ENCODE assay signal across 10 cellular contexts in genomic region chr3:42097166-42097946, GRCh38. TPM values are rescaled to one million over a fixed set of nuclear protein-coding genes. Genes with fewer than 3 reads are reported as not detected.
DNase-seq lines count a peak whose midpoint lies in the region; ATAC-seq and TF ChIP-seq lines count a peak whose summit lies in the region.
"Had no signal": no experiment of that assay in that cellular context is flagged by ENCODE, and none has a peak within 500 bp of the region (broad histone marks: within the 10 kb centered on the region; RNA-seq: fewer than 3 reads in every experiment).

No MANE protein-coding gene starts in this region.

- H3K27me3 ChIP-seq in skeletal muscle satellite cell (ENCODE audit: control insufficient read depth, insufficient read depth, low read length) = no peaks in the 10 kb centered on the region
- no peaks in the 10 kb centered on the region for H3K27me3 ChIP-seq in hepatocyte
- H3K27me3 ChIP-seq: neutrophil had no signal

- no peaks in the 10 kb centered on the region for H3K9me3 ChIP-seq in skeletal muscle satellite cell (replicated peaks; ENCODE audit: low read length)
- no peaks in the 10 kb centered on the region for H3K9me3 ChIP-seq in hepatocyte (ENCODE audit: low read depth)
- H3K9me3 ChIP-seq: neutrophil had no signal

- H3K4me2 ChIP-seq in skeletal muscle satellite cell (ENCODE audit: low read length) (peak overlapping the region; percentile 55), hepatocyte (no peak overlapping the region)

- H2AFZ ChIP-seq in hepatocyte = no peak overlapping the region

- TF ChIP-seq CTCF in epithelial cell of esophagus (IDR thresholded peaks at IDR 0.05; ENCODE audit: insufficient read depth, low read depth, low read length, missing control alignments) (no peak), hepatocyte (IDR thresholded peaks at IDR 0.05; ENCODE audit: poor library complexity) (no peak)

- H3K4me3 ChIP-seq in epithelial cell of esophagus (ENCODE audit: low read length) (no peak overlapping the region), skeletal muscle satellite cell (ENCODE audit: low read length) (peak overlapping the region; percentile 10), hepatocyte (no peak overlapping the region)

- H3K36me3 ChIP-seq in skeletal muscle satellite cell (ENCODE audit: insufficient read depth, low read length) (peaks cover 2% of the 10 kb centered on the region), hepatocyte (replicated peaks; ENCODE audit: insufficient read depth, low read depth) (no peaks in the 10 kb centered on the region)

- no peaks in the 10 kb centered on the region for H3K9me2 ChIP-seq in hepatocyte (replicated peaks; ENCODE audit: insufficient read depth)

- H3K9ac ChIP-seq in skeletal muscle satellite cell (ENCODE audit: low read depth, low read length) = peak overlapping the region; percentile 10

- 51% methylated on average over 9 of the region's 9 CpGs for WGBS in hepatocyte (ENCODE audit: low lambda C conversion rate, missing lambda C conversion rate)

- H3K27ac ChIP-seq in hepatocyte = no peak overlapping the region
- H3K27ac ChIP-seq: neutrophil had no signal

- H4K20me1 ChIP-seq in hepatocyte (ENCODE audit: insufficient read depth, poor library complexity, severe bottlenecking) = no peaks in the 10 kb centered on the region

- DNase-seq in GM03348 (ENCODE audit: low spot score) (peak; percentile 73), epithelial cell of esophagus (ENCODE audit: low read depth) (peak; percentile 62), NCI-H345 (lab: John Stamatoyannopoulos, UW) (no peak), hepatocyte (ENCODE audit: low spot score) (no peak), GOT3 (lab: John Stamatoyannopoulos, UW) (no peak)
- DNase-seq: GF-D8, SHP77 had no signal

- H3K4me1 ChIP-seq in skeletal muscle satellite cell (ENCODE audit: control insufficient read depth, insufficient read depth, low read length) (peaks cover 46% of the 10 kb centered on the region), hepatocyte (ENCODE audit: insufficient read depth) (no peaks in the 10 kb centered on the region)

- peak; percentile 66 for ATAC-seq in SK-N-SH treated with all-trans-retinoic acid at 6 μM for 48 hours

- peaks cover 4% of the 10 kb centered on the region for H3K79me2 ChIP-seq in hepatocyte

TF ChIP-seq in SK-N-SH treated with all-trans-retinoic acid at 6 μM for 48 hours, 23 proteins besides CTCF, POLR2A, EP300 and RAD21:
- peak; percentile 61 for TF ChIP-seq ISL1 (CRISPR knock-in tag; IDR thresholded peaks at IDR 0.05)
- TF ChIP-seq ZC3H10 (CRISPR knock-in tag; IDR thresholded peaks at IDR 0.05) = no peak

RNA-seq across cellular contexts. Expression of gene TRAK1, which starts 6.2 kb away (rescaled TPM):
- total RNA-seq in skeletal muscle satellite cell (2012; rRNA removed) = 21.0 and 32.5 TPM in 2 replicates
- 28.8 and 31.5 TPM in 2 replicates for total RNA-seq in hepatocyte
- 19.0 and 21.0 TPM in 2 replicates for polyA plus RNA-seq in hepatocyte

Comparison
In these comparisons a context has a peak if more than half of its experiments do, and no peak if none do; other contexts are left out.
1. DNase-seq: peak in GM03348 (single experiment) and epithelial cell of esophagus (single experiment); none in NCI-H345 (single experiment), hepatocyte (single experiment) and GOT3 (single experiment).